14 cellular contexts compared by ENCODE assay signal in genomic region chr10:44968887-44969400, GRCh38. TPM values are rescaled to one million over a fixed set of nuclear protein-coding genes. Genes with fewer than 3 reads are reported as not detected.
DNase-seq lines count a peak whose midpoint lies in the region; ATAC-seq and TF ChIP-seq lines count a peak whose summit lies in the region.
"Had no signal": no experiment of that assay in that cellular context is flagged by ENCODE, and none has a peak within 500 bp of the region (broad histone marks: within the 10 kb centered on the region; RNA-seq: fewer than 3 reads in every experiment).

No MANE protein-coding gene starts in this region.

- DNase-seq in CD8-positive, alpha-beta T cell: no peak
- DNase-seq in KBM-7: peak; percentile 58
- DNase-seq in coronary artery (ENCODE audit: low spot score): no peak
- DNase-seq in posterior vena cava (ENCODE audit: low spot score): peak; percentile 44
- DNase-seq in mucosa of descending colon: no peak
- DNase-seq in mesendoderm: no peak
- DNase-seq: activated T-cell treated with anti-CD3 and anti-CD28 coated beads, Interleukin-2, amount 50 U/mL, for 1 hour; Calu3; dermis blood vessel endothelial cell; NCI-H1694 treated with DMSO at 0.1 percent for 48 hours had no signal

- in situ Hi-C loops in KBM-7 (cut with MboI; ENCODE audit: low pct_unique_long_range_greater_than_20kb, low sequenced_read_pairs): no loop called here

- H3K4me2 ChIP-seq in mesendoderm (ENCODE audit: low read length): no peak overlapping the region

- no peak overlapping the region for H3K4me3 ChIP-seq in CD8-positive, alpha-beta T cell (ENCODE audit: low read depth, low read length)
- peak overlapping the region; percentile 3 for H3K4me3 ChIP-seq in coronary artery
- H3K4me3 ChIP-seq in mucosa of descending colon: no peak overlapping the region
- no peak overlapping the region for H3K4me3 ChIP-seq in mesendoderm (ENCODE audit: low read length)

- no peak overlapping the region for H3K18ac ChIP-seq in mesendoderm (ENCODE audit: low read length)

- H3K4ac ChIP-seq in mesendoderm (ENCODE audit: low read depth, low read length): no peak overlapping the region

- CTCF ChIA-PET in CD8-positive, alpha-beta T cell (lab: Charles Lee): interaction anchor here (1.7 to 5.9 kb wide), 2 partner anchors 15 to 35 kb away, joined by 3 to 41 read pairs; no protein-coding TSS in a partner anchor

- no peaks in the 10 kb centered on the region for H3K36me3 Mint-ChIP-seq in CD8-positive, alpha-beta T cell
- H3K36me3 Mint-ChIP-seq: memory B cell had no signal

- no peak overlapping the region for H2BK15ac ChIP-seq in mesendoderm (replicated peaks; ENCODE audit: low read depth)

- POLR2A ChIA-PET in CD8-positive, alpha-beta T cell (lab: Charles Lee): interaction anchor here (0.5 to 1.7 kb wide), 4 partner anchors 21 to 33 kb away, joined by 3 to 7 read pairs (median 3); partner anchors contain the start of gene ZNF22

- H2BK5ac ChIP-seq in mesendoderm (ENCODE audit: low read length): no peak overlapping the region

- H3K9me3 ChIP-seq in CD8-positive, alpha-beta T cell (ENCODE audit: low read length): no peaks in the 10 kb centered on the region
- no peaks in the 10 kb centered on the region for H3K9me3 ChIP-seq in mucosa of descending colon

- TF ChIP-seq CTCF in CD8-positive, alpha-beta T cell (IDR thresholded peaks at IDR 0.05): no peak
- TF ChIP-seq CTCF in coronary artery (IDR thresholded peaks at IDR 0.05) (no peak), mucosa of descending colon (IDR thresholded peaks at IDR 0.05) (no peak)

- H3K56ac ChIP-seq in mesendoderm (ENCODE audit: low read length): no peak overlapping the region

- H2AK5ac ChIP-seq in mesendoderm (ENCODE audit: low read length): no peak overlapping the region

- H3K27me3 Mint-ChIP-seq in CD8-positive, alpha-beta T cell (ENCODE audit: low read depth): no peaks in the 10 kb centered on the region
- H3K27me3 Mint-ChIP-seq: memory B cell had no signal

- H3K27me3 ChIP-seq in CD8-positive, alpha-beta T cell (ENCODE audit: insufficient read depth, low read length): no peaks in the 10 kb centered on the region
- H3K27me3 ChIP-seq in mesendoderm (ENCODE audit: insufficient read depth, low read length, poor library complexity): no peaks in the 10 kb centered on the region

- no peaks in the 10 kb centered on the region for H3K9me3 Mint-ChIP-seq in CD8-positive, alpha-beta T cell
- H3K9me3 Mint-ChIP-seq: memory B cell had no signal

- H4K8ac ChIP-seq in mesendoderm (ENCODE audit: low read depth, low read length): no peak overlapping the region

- intact Hi-C loops in CD8-positive, alpha-beta T cell (cut with DNase I, micrococcal nuclease): loop anchor here in 1 of 2 experiments (2.0 kb wide), 1 partner anchor 16 kb away; no protein-coding TSS in a partner anchor
- intact Hi-C loops in posterior vena cava (cut with DNase I): no loop called here
- intact Hi-C loops in mucosa of descending colon (cut with DNase I, micrococcal nuclease): no loop called here

- no peak overlapping the region for H2BK120ac ChIP-seq in mesendoderm (ENCODE audit: low read depth, low read length)

- peak overlapping the region; percentile 20 for H3K27ac Mint-ChIP-seq in CD8-positive, alpha-beta T cell
- H3K27ac Mint-ChIP-seq: memory B cell had no signal

- H3K4me3 Mint-ChIP-seq in CD8-positive, alpha-beta T cell: peak overlapping the region; percentile 6
- H3K4me3 Mint-ChIP-seq: memory B cell had no signal

- no peaks in the 10 kb centered on the region for H3K36me3 ChIP-seq in CD8-positive, alpha-beta T cell (ENCODE audit: insufficient read depth, low read length)
- H3K36me3 ChIP-seq in mucosa of descending colon (ENCODE audit: low read depth): no peaks in the 10 kb centered on the region
- H3K36me3 ChIP-seq in mesendoderm (ENCODE audit: control insufficient read depth, insufficient read depth, low read length): no peaks in the 10 kb centered on the region

- H3K23ac ChIP-seq in mesendoderm (ENCODE audit: low read length): no peak overlapping the region

- H3K27ac ChIP-seq in CD8-positive, alpha-beta T cell (ENCODE audit: low read depth, low read length): no peak overlapping the region
- H3K27ac ChIP-seq in coronary artery (peak overlapping the region; percentile 34 to 84), mesendoderm (ENCODE audit: low read depth, low read length) (no peak overlapping the region)

- H3K79me1 ChIP-seq in mesendoderm (ENCODE audit: low read length): no peaks in the 10 kb centered on the region

- H4K5ac ChIP-seq in mesendoderm (ENCODE audit: low read length): no peak overlapping the region

- H3K9ac ChIP-seq in mesendoderm (ENCODE audit: low read length): no peak overlapping the region

- H3K79me2 ChIP-seq in mesendoderm (ENCODE audit: control insufficient read depth, insufficient read depth, low read length): no peaks in the 10 kb centered on the region

- no CpG with 5 or more reads among the region's 6 CpGs for WGBS in mesendoderm (ENCODE audit: extremely low coverage, insufficient coverage, low lambda C conversion rate)

- H3K4me1 Mint-ChIP-seq in CD8-positive, alpha-beta T cell (ENCODE audit: low read depth): peaks cover 36% of the 10 kb centered on the region

- peak; percentile 34 for ATAC-seq in CD8-positive, alpha-beta T cell
- no peak for ATAC-seq in HG02588 (IDR thresholded peaks at IDR 0.05; ENCODE audit: unreplicated experiment)
- ATAC-seq in HG03196 (IDR thresholded peaks at IDR 0.05; ENCODE audit: unreplicated experiment): no peak
- ATAC-seq in mucosa of descending colon: no peak

- peaks cover 35% of the 10 kb centered on the region for H3K4me1 ChIP-seq in CD8-positive, alpha-beta T cell (ENCODE audit: insufficient read depth, low read length)
- H3K4me1 ChIP-seq in mucosa of descending colon (ENCODE audit: low read depth) (peaks cover 18% of the 10 kb centered on the region), mesendoderm (ENCODE audit: control insufficient read depth, low read depth, low read length) (peaks cover 7% of the 10 kb centered on the region)

RNA-seq across cellular contexts. Expression of gene RASSF4, which starts 9.3 kb away (rescaled TPM):
- under 1 TPM; 0.30 to 0.31 TPM for total RNA-seq in CD8-positive, alpha-beta T cell
- total RNA-seq in posterior vena cava (10 to 100 TPM; 15.5 to 37.9 TPM), mucosa of descending colon (10 to 100 TPM; 20.0 to 50.6 (median 32.3) TPM)
- polyA plus RNA-seq in mesendoderm (2013, experiment 1 of 2): 3.1 TPM
- 3.9 TPM for polyA plus RNA-seq in mesendoderm (2013, experiment 2 of 2)

RNA-seq across cellular contexts. Expression of gene DEPP1, which starts 9.7 kb away (rescaled TPM):
- not detected for total RNA-seq in CD8-positive, alpha-beta T cell
- total RNA-seq in posterior vena cava (100 to 1,000 TPM in 1 of 2 donors, 10 to 100 TPM in 1; 58.8 to 105 TPM), mucosa of descending colon (10 to 100 TPM; 14.8 to 19.0 (median 18.1) TPM)
- 0.10 TPM for polyA plus RNA-seq in mesendoderm (2013, experiment 1 of 2)
- 0.10 TPM for polyA plus RNA-seq in mesendoderm (2013, experiment 2 of 2)

RNA-seq across cellular contexts. Expression of gene ZNF22, which starts 31.8 kb away (rescaled TPM):
- total RNA-seq in CD8-positive, alpha-beta T cell: 10 to 100 TPM; 26.5 to 29.6 TPM
- 10 to 100 TPM; 17.4 to 19.7 TPM for total RNA-seq in posterior vena cava
- 10 to 100 TPM; 14.6 to 17.7 (median 15.5) TPM for total RNA-seq in mucosa of descending colon
- polyA plus RNA-seq in mesendoderm (2013, experiment 1 of 2): 64.7 TPM
- polyA plus RNA-seq in mesendoderm (2013, experiment 2 of 2): 63.5 TPM

RNA-seq across cellular contexts. Expression of gene TMEM72, which starts 57.8 kb away (rescaled TPM):
- total RNA-seq in CD8-positive, alpha-beta T cell: not detected
- not detected for total RNA-seq in posterior vena cava
- total RNA-seq in mucosa of descending colon: 10 to 100 TPM; 14.9 to 40.6 (median 17.4) TPM
- polyA plus RNA-seq in mesendoderm (2013, experiment 1 of 2): not detected
- polyA plus RNA-seq in mesendoderm (2013, experiment 2 of 2): not detected
- total RNA-seq: Calu3; dermis blood vessel endothelial cell; T-helper 1 cell treated with Interleukin-12 subunit alpha and Interleukin-12 subunit beta and Interleukin-4 antibody, amounts not matched to agents 30 ng/mL and 1 ng/mL, for 36 hours had no signal

Comparison
In these comparisons a context has a peak if more than half of its experiments do, and no peak if none do; other contexts are left out.
1. DNase-seq: peak in KBM-7 (single experiment) and posterior vena cava (single experiment); none in CD8-positive, alpha-beta T cell (0 of 7), coronary artery (single experiment), mucosa of descending colon (0 of 3) and mesendoderm (single experiment).
2. H3K27ac ChIP-seq: peak in coronary artery (2 of 2); none in CD8-positive, alpha-beta T cell (single experiment) and mesendoderm (single experiment).
3. RNA of gene RASSF4, which starts 9.3 kb away (total RNA-seq): 15.5 to 37.9 TPM in posterior vena cava and 20.0 to 50.6 TPM in mucosa of descending colon; 0.30 to 0.31 TPM in CD8-positive, alpha-beta T cell; every median in the first group is over 10 times any median in the second.
4. RNA of gene DEPP1, which starts 9.7 kb away (total RNA-seq): 58.8 to 105 TPM in posterior vena cava and 14.8 to 19.0 TPM in mucosa of descending colon; not detected in CD8-positive, alpha-beta T cell; every median in the first group is over 10 times any median in the second.